In genomic region chrX:71671043-71671829, GRCh38 we compare ENCODE assay signal across 16 cellular contexts. TPM values are rescaled to one million over a fixed set of nuclear protein-coding genes. Genes with fewer than 3 reads are reported as not detected.
DNase-seq lines count a peak whose midpoint lies in the region; ATAC-seq and TF ChIP-seq lines count a peak whose summit lies in the region.
"Had no signal": no experiment of that assay in that cellular context is flagged by ENCODE, and none has a peak within 500 bp of the region (broad histone marks: within the 10 kb centered on the region; RNA-seq: fewer than 3 reads in every experiment).

No MANE protein-coding gene starts in this region.

- peaks cover 9% of the 10 kb centered on the region for H3K27me3 Mint-ChIP-seq in activated CD8-positive, alpha-beta memory T cell treated with anti-CD3 and anti-CD28 coated beads, Interleukin-2, amount 10 ng/mL, durations not matched to agents 7 days and 5 days
- no peaks in the 10 kb centered on the region for H3K27me3 Mint-ChIP-seq in activated T-cell treated with anti-CD3 and anti-CD28 coated beads, Interleukin-2, amount 50 U/mL, for 4 hours (ENCODE audit: low read depth)

- no peak overlapping the region for H3K27ac Mint-ChIP-seq in activated CD8-positive, alpha-beta memory T cell treated with anti-CD3 and anti-CD28 coated beads, Interleukin-2, amount 10 ng/mL, durations not matched to agents 7 days and 5 days
- H3K27ac Mint-ChIP-seq: brain had no signal

- H3K36me3 Mint-ChIP-seq in activated CD8-positive, alpha-beta memory T cell treated with anti-CD3 and anti-CD28 coated beads, Interleukin-2, amount 10 ng/mL, durations not matched to agents 7 days and 5 days, result no peaks in the 10 kb centered on the region
- no peaks in the 10 kb centered on the region for H3K36me3 Mint-ChIP-seq in activated T-cell treated with anti-CD3 and anti-CD28 coated beads, Interleukin-2, amount 50 U/mL, for 4 hours (ENCODE audit: insufficient read depth)
- H3K36me3 Mint-ChIP-seq: brain had no signal

- H3K4me1 Mint-ChIP-seq in activated CD8-positive, alpha-beta memory T cell treated with anti-CD3 and anti-CD28 coated beads, Interleukin-2, amount 10 ng/mL, durations not matched to agents 7 days and 5 days, result peaks cover 18% of the 10 kb centered on the region
- peaks cover 21% of the 10 kb centered on the region for H3K4me1 Mint-ChIP-seq in activated T-cell treated with anti-CD3 and anti-CD28 coated beads, Interleukin-2, amount 50 U/mL, for 4 hours (ENCODE audit: low read depth)
- H3K4me1 Mint-ChIP-seq: brain had no signal

- POLR2A ChIA-PET in RWPE1 (lab: Yijun Ruan, JAX; ENCODE audit: low non-redundant PET), result no interaction called here

- CTCF ChIA-PET in activated CD8-positive, alpha-beta memory T cell treated with anti-CD3 and anti-CD28 coated beads, Interleukin-2, amount 10 ng/mL, durations not matched to agents 7 days and 5 days (lab: Charles Lee), result interaction anchor here (1.6 kb wide), 1 partner anchor 188 kb away, joined by 3 read pairs; no protein-coding TSS in a partner anchor
- CTCF ChIA-PET in RWPE1 (lab: Yijun Ruan, JAX), result no interaction called here

- H3K4me3 Mint-ChIP-seq in activated CD8-positive, alpha-beta memory T cell treated with anti-CD3 and anti-CD28 coated beads, Interleukin-2, amount 10 ng/mL, durations not matched to agents 7 days and 5 days, result no peak overlapping the region
- no peak overlapping the region for H3K4me3 Mint-ChIP-seq in activated T-cell treated with anti-CD3 and anti-CD28 coated beads, Interleukin-2, amount 50 U/mL, for 4 hours
- H3K4me3 Mint-ChIP-seq: brain had no signal

- ATAC-seq in activated CD8-positive, alpha-beta memory T cell treated with anti-CD3 and anti-CD28 coated beads, Interleukin-2, amount 10 ng/mL, durations not matched to agents 7 days and 5 days, result no peak
- peak; percentile 84 to 91 for ATAC-seq in activated T-cell treated with anti-CD3 and anti-CD28 coated beads, Interleukin-2, amount 50 U/mL, for 4 hours

- H3K9me3 Mint-ChIP-seq in activated CD8-positive, alpha-beta memory T cell treated with anti-CD3 and anti-CD28 coated beads, Interleukin-2, amount 10 ng/mL, durations not matched to agents 7 days and 5 days (ENCODE audit: low read depth), result no peaks in the 10 kb centered on the region
- no peaks in the 10 kb centered on the region for H3K9me3 Mint-ChIP-seq in activated T-cell treated with anti-CD3 and anti-CD28 coated beads, Interleukin-2, amount 50 U/mL, for 4 hours

- DNase-seq in activated CD8-positive, alpha-beta memory T cell treated with anti-CD3 and anti-CD28 coated beads for 24 hours, result peak; percentile 82
- DNase-seq in activated CD8-positive, alpha-beta memory T cell treated with anti-CD3 and anti-CD28 coated beads, Interleukin-2, amount 10 ng/mL, durations not matched to agents 7 days and 5 days, result no peak
- DNase-seq in activated T-cell treated with anti-CD3 and anti-CD28 coated beads, Interleukin-2, amount 50 U/mL, for 4 hours, result peak; percentile 38
- peak; percentile 6 for DNase-seq in mucosa of gallbladder (ENCODE audit: low spot score)
- peak; percentile 40 to 43 for DNase-seq in stimulated activated CD8-positive, alpha-beta memory T cell treated with anti-CD3 and anti-CD28 coated beads, Interleukin-7, amount 100 ng/mL, for 4 hours (ENCODE audit: low read depth in 2 of 2)
- DNase-seq in retina, result no peak
- no peak for DNase-seq in DMS153 (lab: John Stamatoyannopoulos, UW)
- DNase-seq in RWPE1 (ENCODE audit: low spot score), result no peak
- DNase-seq: GM23248, NCI-H1092 treated with DMSO at 0.1 percent for 48 hours, NCI-H510A treated with DMSO at 0.1 percent for 48 hours, transverse colon had no signal

- no peak overlapping the region for H3K27ac ChIP-seq in RWPE1
- H3K27ac ChIP-seq: GM23248, heart left ventricle, transverse colon had no signal

- no peak for TF ChIP-seq CTCF in RWPE1 (conservative IDR thresholded peaks at IDR 0.05; ENCODE audit: low read depth)

RNA-seq across cellular contexts. Expression of gene CXorf49, which starts 46.8 kb away (rescaled TPM):
- total RNA-seq in activated CD8-positive, alpha-beta memory T cell treated with anti-CD3 and anti-CD28 coated beads, Interleukin-2, amount 10 ng/mL, durations not matched to agents 7 days and 5 days, result not detected
- total RNA-seq in activated T-cell treated with anti-CD3 and anti-CD28 coated beads, Interleukin-2, amount 50 U/mL, for 4 hours, result not detected
- not detected for total RNA-seq in mucosa of gallbladder
- total RNA-seq: GM23248, heart left ventricle, lower leg skin, osteoblast, transverse colon had no signal

RNA-seq across cellular contexts. Expression of gene CXCR3, which starts 52.9 kb away (rescaled TPM):
- 100 to 1,000 TPM in 1 of 2 experiments, 10 to 100 TPM in 1; 97.4 to 119 TPM for total RNA-seq in activated CD8-positive, alpha-beta memory T cell treated with anti-CD3 and anti-CD28 coated beads, Interleukin-2, amount 10 ng/mL, durations not matched to agents 7 days and 5 days
- total RNA-seq in activated T-cell treated with anti-CD3 and anti-CD28 coated beads, Interleukin-2, amount 50 U/mL, for 4 hours, result 10 to 100 TPM; 44.9 to 64.7 (median 53.1) TPM
- total RNA-seq in mucosa of gallbladder, result 1.5 TPM
- total RNA-seq: GM23248, lower leg skin, osteoblast had no signal

Comparison
In these comparisons a context has a peak if more than half of its experiments do, and no peak if none do; other contexts are left out.
1. DNase-seq: peak in activated CD8-positive, alpha-beta memory T cell treated with anti-CD3 and anti-CD28 coated beads for 24 hours (single experiment), activated T-cell treated with anti-CD3 and anti-CD28 coated beads, Interleukin-2, amount 50 U/mL, for 4 hours (single experiment), mucosa of gallbladder (single experiment) and stimulated activated CD8-positive, alpha-beta memory T cell treated with anti-CD3 and anti-CD28 coated beads, Interleukin-7, amount 100 ng/mL, for 4 hours (2 of 2); none in activated CD8-positive, alpha-beta memory T cell treated with anti-CD3 and anti-CD28 coated beads, Interleukin-2, amount 10 ng/mL, durations not matched to agents 7 days and 5 days (single experiment), retina (single experiment), DMS153 (single experiment) and RWPE1 (single experiment).
2. RNA of gene CXCR3, which starts 52.9 kb away (total RNA-seq): 97.4 to 119 TPM in activated CD8-positive, alpha-beta memory T cell treated with anti-CD3 and anti-CD28 coated beads, Interleukin-2, amount 10 ng/mL, durations not matched to agents 7 days and 5 days and 44.9 to 64.7 TPM in activated T-cell treated with anti-CD3 and anti-CD28 coated beads, Interleukin-2, amount 50 U/mL, for 4 hours; 1.5 TPM in mucosa of gallbladder (single experiment); every median in the first group is over 10 times any median in the second.